ENCODE assay signal across 1 cellular context in genomic region chr22:17990167-17990566, GRCh38.
TF ChIP-seq lines count a peak whose summit lies in the region.

No MANE protein-coding gene starts in this region.

TF ChIP-seq in K562, 482 proteins besides CTCF, POLR2A, EP300 and RAD21:
- no peak for TF ChIP-seq FOSL1 (tag; conservative IDR thresholded peaks at IDR 0.05)
